In the genomic region with DNA sequence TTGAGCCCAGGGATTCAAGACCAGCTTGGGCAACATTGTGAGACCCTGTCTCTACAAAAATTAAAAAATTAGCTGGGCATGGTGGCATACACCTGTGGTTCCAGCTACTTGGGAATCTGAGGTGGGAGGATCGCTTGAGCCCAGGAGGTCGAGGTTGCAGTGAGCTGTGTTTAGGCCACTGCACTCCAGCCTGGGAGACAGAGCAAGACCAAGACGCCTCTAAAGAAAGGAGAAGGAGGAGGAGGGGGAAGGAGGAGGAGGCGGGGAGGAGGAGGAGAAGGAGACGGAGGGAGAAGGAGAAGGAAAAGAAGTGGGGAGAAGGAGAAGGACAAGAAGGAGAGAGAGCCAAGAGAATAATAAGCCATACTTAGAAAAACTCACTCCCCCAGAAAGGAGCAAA, we compare ENCODE assay signal across 8 cellular contexts.
"Had no signal": no experiment of that assay in that cellular context is flagged by ENCODE, and none has a peak within 500 bp of the region (broad histone marks: within the 10 kb centered on the region; RNA-seq: fewer than 3 reads in every experiment).

No MANE protein-coding gene starts in this region.

- ATAC-seq: HCT116 had no signal

- H3K9me3 Mint-ChIP-seq: HFFc6 had no signal

- H3K27ac ChIP-seq: HL-60 had no signal

- H3K27me3 Mint-ChIP-seq: IgD-negative memory B cell had no signal

- H3K27ac Mint-ChIP-seq: HFFc6 had no signal

- H3K36me3 ChIP-seq: HAP-1 had no signal

- H3K4me3 Mint-ChIP-seq: HFFc6 had no signal

- H3K4me1 ChIP-seq: HAP-1 had no signal

- H3K9me3 ChIP-seq: HAP-1 had no signal

- DNase-seq: GOT3, H7, HFFc6, KBM-7 had no signal

- H3K4me3 ChIP-seq: HAP-1 had no signal

- H3K4me1 Mint-ChIP-seq: IgD-negative memory B cell had no signal
